Comparison of ENCODE assay signal across 23 cellular contexts in genomic region chr12:112523856-112524255, GRCh38.
A peak's percentile ranks its signal among the peaks of the same experiment; 100 is the strongest.
DNase-seq lines count a peak whose midpoint lies in the region; ATAC-seq, FAIRE-seq and TF ChIP-seq lines count a peak whose summit lies in the region.
"Had no signal": no experiment of that assay in that cellular context is flagged by ENCODE, and none has a peak within 500 bp of the region (broad histone marks: within the 10 kb centered on the region; RNA-seq: fewer than 3 reads in every experiment).

No MANE protein-coding gene starts in this region.

- H3K4me1 Mint-ChIP-seq in activated CD4-positive, alpha-beta T cell treated with anti-CD3 and anti-CD28 coated beads for 36 hours, result no peaks in the 10 kb centered on the region
- H3K4me1 Mint-ChIP-seq: B cell had no signal

- H3K36me3 ChIP-seq in PC-3 (ENCODE audit: low read depth, low read length), result no peaks in the 10 kb centered on the region
- no peaks in the 10 kb centered on the region for H3K36me3 ChIP-seq in spleen
- H3K36me3 ChIP-seq: BLaER1 treated with 17β-estradiol and CSF1 and Interleukin-3, amounts not matched to agents 10 nM and 100 nM had no signal

- H3K36me3 Mint-ChIP-seq in activated CD4-positive, alpha-beta T cell treated with anti-CD3 and anti-CD28 coated beads for 36 hours (ENCODE audit: low read depth), result no peaks in the 10 kb centered on the region
- H3K36me3 Mint-ChIP-seq: CD8-positive, alpha-beta T cell had no signal

- no peak for TF ChIP-seq CTCF in PC-3 (conservative IDR thresholded peaks at IDR 0.05; ENCODE audit: low read depth, low read length)
- TF ChIP-seq CTCF in spleen (IDR thresholded peaks at IDR 0.05 in 8 of 11, conservative IDR thresholded peaks at IDR 0.05 in 3 of 11), result no peak
- no peak for TF ChIP-seq CTCF in D721Med (IDR thresholded peaks at IDR 0.05; ENCODE audit: insufficient read depth, missing control alignments)

- no peaks in the 10 kb centered on the region for H3K9me3 Mint-ChIP-seq in activated CD4-positive, alpha-beta T cell treated with anti-CD3 and anti-CD28 coated beads for 36 hours (ENCODE audit: low read depth)
- H3K9me3 Mint-ChIP-seq: CD4-positive, alpha-beta T cell; CD8-positive, alpha-beta T cell had no signal

- H3K27me3 Mint-ChIP-seq in activated CD4-positive, alpha-beta T cell treated with anti-CD3 and anti-CD28 coated beads for 36 hours, result no peaks in the 10 kb centered on the region
- H3K27me3 Mint-ChIP-seq: CD4-positive, alpha-beta T cell had no signal

- no peak overlapping the region for H3K9ac ChIP-seq in PC-3 (ENCODE audit: low read length)
- H3K9ac ChIP-seq: BLaER1 treated with 17β-estradiol and CSF1 and Interleukin-3, amounts not matched to agents 10 nM and 100 nM had no signal

- H3K4me3 Mint-ChIP-seq in activated CD4-positive, alpha-beta T cell treated with anti-CD3 and anti-CD28 coated beads for 36 hours, result no peak overlapping the region
- H3K4me3 Mint-ChIP-seq: B cell; CD4-positive, alpha-beta T cell; CD8-positive, alpha-beta T cell had no signal

- no peaks in the 10 kb centered on the region for H3K9me2 ChIP-seq in PC-3 (replicated peaks; ENCODE audit: low read length)

- no peaks in the 10 kb centered on the region for H3F3A ChIP-seq in PC-3 (ENCODE audit: low read length, unreplicated experiment)

- intact Hi-C loops in PC-3 (cut with micrococcal nuclease) (no loop called here), spleen (cut with DNase I; ENCODE audit: low total_unique reads) (no loop called here)
- intact Hi-C loops in activated CD4-positive, alpha-beta T cell treated with anti-CD3 and anti-CD28 coated beads for 36 hours (cut with DNase I, micrococcal nuclease), result no loop called here

- H3K4me3 ChIP-seq in PC-3 (ENCODE audit: low read length), result no peak overlapping the region
- H3K4me3 ChIP-seq in spleen, result no peak overlapping the region
- H3K4me3 ChIP-seq: A549; BLaER1 treated with 17β-estradiol and CSF1 and Interleukin-3, amounts not matched to agents 10 nM and 100 nM; GM12878 had no signal

- POLR2A ChIA-PET in PC-3 (lab: Charles Lee; ENCODE audit: unreplicated experiment), result no interaction called here
- POLR2A ChIA-PET in activated CD4-positive, alpha-beta T cell treated with anti-CD3 and anti-CD28 coated beads for 36 hours (lab: Charles Lee), result no interaction called here

- ATAC-seq in PC-3, result no peak
- no peak for ATAC-seq in activated CD4-positive, alpha-beta T cell treated with anti-CD3 and anti-CD28 coated beads for 36 hours
- ATAC-seq: CD8-positive, alpha-beta T cell; GM12878 had no signal

- H3K27ac Mint-ChIP-seq in activated CD4-positive, alpha-beta T cell treated with anti-CD3 and anti-CD28 coated beads for 36 hours, result no peak overlapping the region
- H3K27ac Mint-ChIP-seq: B cell; CD4-positive, alpha-beta T cell; CD8-positive, alpha-beta T cell had no signal

- no peak overlapping the region for H2AFZ ChIP-seq in PC-3 (ENCODE audit: low read length)

- DNase-seq in NCI-H82 (lab: John Stamatoyannopoulos, UW), result peak; percentile 20
- DNase-seq in NCI-H82 treated with DMSO at 0.1 percent for 48 hours (lab: John Stamatoyannopoulos, UW; ENCODE audit: unreplicated experiment), result no peak
- no peak for DNase-seq in PC-3
- peak; percentile 9 for DNase-seq in spleen
- DNase-seq in D721Med (ENCODE audit: insufficient read length, low spot score), result no peak
- DNase-seq in activated CD4-positive, alpha-beta T cell treated with anti-CD3 and anti-CD28 coated beads for 36 hours, result no peak
- DNase-seq: AML-193; Caco-2; Calu3; CD4-positive, alpha-beta T cell; CD8-positive, alpha-beta T cell; DMS 273 treated with DMSO at 0.1 percent for 48 hours; DMS153; DMS79 treated with DMSO at 0.1 percent for 48 hours had no signal

- H3K27me3 ChIP-seq in PC-3 (ENCODE audit: low read length) (no peaks in the 10 kb centered on the region), spleen (replicated peaks in 1 of 7) (no peaks in the 10 kb centered on the region)
- H3K27me3 ChIP-seq: BLaER1 treated with 17β-estradiol and CSF1 and Interleukin-3, amounts not matched to agents 10 nM and 100 nM had no signal

- no peaks in the 10 kb centered on the region for H3K79me2 ChIP-seq in PC-3 (ENCODE audit: low read length)

- no peak for TF ChIP-seq POLR2A in spleen (IDR thresholded peaks at IDR 0.05)

- WGBS in spleen, 5 donors, result 81 to 96% (median 91%) methylated on average over 5 of the region's 5 CpGs

- CTCF ChIA-PET in PC-3 (lab: Charles Lee), result no interaction called here
- CTCF ChIA-PET in activated CD4-positive, alpha-beta T cell treated with anti-CD3 and anti-CD28 coated beads for 36 hours (lab: Charles Lee), result no interaction called here

- no TSS peak for BruUV-seq in PC-3 (replicated peaks; lab: Mats Ljungman, UMichigan)

- H4K20me1 ChIP-seq in PC-3 (ENCODE audit: low read length), result no peaks in the 10 kb centered on the region
- H4K20me1 ChIP-seq: BLaER1 treated with 17β-estradiol and CSF1 and Interleukin-3, amounts not matched to agents 10 nM and 100 nM had no signal

- H3K9me3 ChIP-seq in PC-3 (ENCODE audit: low read length) (no peaks in the 10 kb centered on the region), spleen (no peaks in the 10 kb centered on the region)
- H3K9me3 ChIP-seq: A549, Caco-2 had no signal

- H3K4me1 ChIP-seq in PC-3 (ENCODE audit: insufficient read depth, low read length), result peaks cover 10% of the 10 kb centered on the region
- H3K4me1 ChIP-seq in spleen, result no peaks in the 10 kb centered on the region
- H3K4me1 ChIP-seq: A549, Caco-2 had no signal

- H3K4me2 ChIP-seq in PC-3 (ENCODE audit: low read length), result peak overlapping the region; percentile 27; the same call in 1 of the 2 replicates
- H3K4me2 ChIP-seq: A549 had no signal

- H3K27ac ChIP-seq in PC-3 (ENCODE audit: low read length) (no peak overlapping the region), spleen (no peak overlapping the region)
- H3K27ac ChIP-seq: 22Rv1; A549; BLaER1 treated with 17β-estradiol and CSF1 and Interleukin-3, amounts not matched to agents 10 nM and 100 nM; C4-2B had no signal

- FAIRE-seq in D721Med (lab: Jason Lieb, UNC), result no peak
- FAIRE-seq: A549, G401.6, GM12878, GM12892, GM18507 had no signal

Comparison
In these comparisons a context has a peak if more than half of its experiments do, and no peak if none do; other contexts are left out.
1. DNase-seq: peak in NCI-H82 (single experiment) and spleen (single experiment); none in NCI-H82 treated with DMSO at 0.1 percent for 48 hours (single experiment), PC-3 (single experiment), D721Med (single experiment) and activated CD4-positive, alpha-beta T cell treated with anti-CD3 and anti-CD28 coated beads for 36 hours (single experiment).